Comparison of ENCODE assay signal across 11 cellular contexts in genomic region chr10:77909755-77910375, GRCh38. TPM values are rescaled to one million over a fixed set of nuclear protein-coding genes. Genes with fewer than 3 reads are reported as not detected.
DNase-seq lines count a peak whose midpoint lies in the region; TF ChIP-seq lines count a peak whose summit lies in the region.
"Had no signal": no experiment of that assay in that cellular context is flagged by ENCODE, and none has a peak within 500 bp of the region (broad histone marks: within the 10 kb centered on the region; RNA-seq: fewer than 3 reads in every experiment).

No MANE protein-coding gene starts in this region.

- no peak overlapping the region for H3K27ac ChIP-seq in right atrium auricular region
- H3K27ac ChIP-seq: heart right ventricle, ovary had no signal

- H3K9ac ChIP-seq in adipocyte (ENCODE audit: low read length), result peak overlapping the region; percentile 78

- H3K36me3 ChIP-seq in adipocyte (ENCODE audit: control insufficient read depth, insufficient read depth, low read length, severe bottlenecking) (no peaks in the 10 kb centered on the region), right atrium auricular region (no peaks in the 10 kb centered on the region)
- H3K36me3 ChIP-seq: heart right ventricle, ovary had no signal

- H3K27me3 ChIP-seq in adipocyte (replicated peaks; ENCODE audit: control insufficient read depth, insufficient read depth, low read length) (no peaks in the 10 kb centered on the region), right atrium auricular region (no peaks in the 10 kb centered on the region)
- H3K27me3 ChIP-seq: heart right ventricle, ovary had no signal

- H3K9me3 ChIP-seq in adipocyte (ENCODE audit: control insufficient read depth, low read length), result no peaks in the 10 kb centered on the region
- H3K9me3 ChIP-seq in right atrium auricular region, result no peaks in the 10 kb centered on the region
- H3K9me3 ChIP-seq: heart right ventricle, ovary had no signal

- DNase-seq in HK-2 (ENCODE audit: unreplicated experiment), result peak; percentile 29
- DNase-seq in adipocyte (ENCODE audit: low read depth), result peak; percentile 66
- peak; percentile 82 for DNase-seq in right atrium auricular region (ENCODE audit: low spot score)
- peak; percentile 63 for DNase-seq in stromal cell of bone marrow (ENCODE audit: low read depth)
- no peak for DNase-seq in DMS 273 (lab: John Stamatoyannopoulos, UW; ENCODE audit: unreplicated experiment)
- DNase-seq in SW 1271 (lab: John Stamatoyannopoulos, UW), result no peak
- DNase-seq in T-helper 2 cell, result no peak
- DNase-seq: activated naive CD8-positive, alpha-beta T cell treated with anti-CD3 and anti-CD28 coated beads, Interleukin-2, amount 50 U/mL, for 24 hours; heart right ventricle; NCI-H2171 treated with DMSO at 0.1 percent for 48 hours had no signal

- H3K4me1 ChIP-seq in adipocyte (ENCODE audit: control insufficient read depth, insufficient read depth, low read length) (peaks cover 48% of the 10 kb centered on the region), right atrium auricular region (peaks cover 0 to 26% of the 10 kb centered on the region in 2 donors)

- TF ChIP-seq CTCF in right atrium auricular region (IDR thresholded peaks at IDR 0.05), result no peak

- H3K4me3 ChIP-seq in adipocyte (ENCODE audit: low read length) (peak overlapping the region; percentile 68), right atrium auricular region (no peak overlapping the region)
- H3K4me3 ChIP-seq: heart right ventricle, ovary had no signal

RNA-seq across cellular contexts. Expression of gene DLG5, which starts 16.7 kb away (rescaled TPM):
- 10 to 100 TPM; 10.5 to 20.4 TPM for total RNA-seq in right atrium auricular region

Comparison
In these comparisons a context has a peak if more than half of its experiments do, and no peak if none do; other contexts are left out.
1. DNase-seq: peak in HK-2 (single experiment), adipocyte (single experiment), right atrium auricular region (single experiment) and stromal cell of bone marrow (single experiment); none in DMS 273 (single experiment), SW 1271 (0 of 2) and T-helper 2 cell (0 of 5).